9 cellular contexts compared by ENCODE assay signal in the genomic region with DNA sequence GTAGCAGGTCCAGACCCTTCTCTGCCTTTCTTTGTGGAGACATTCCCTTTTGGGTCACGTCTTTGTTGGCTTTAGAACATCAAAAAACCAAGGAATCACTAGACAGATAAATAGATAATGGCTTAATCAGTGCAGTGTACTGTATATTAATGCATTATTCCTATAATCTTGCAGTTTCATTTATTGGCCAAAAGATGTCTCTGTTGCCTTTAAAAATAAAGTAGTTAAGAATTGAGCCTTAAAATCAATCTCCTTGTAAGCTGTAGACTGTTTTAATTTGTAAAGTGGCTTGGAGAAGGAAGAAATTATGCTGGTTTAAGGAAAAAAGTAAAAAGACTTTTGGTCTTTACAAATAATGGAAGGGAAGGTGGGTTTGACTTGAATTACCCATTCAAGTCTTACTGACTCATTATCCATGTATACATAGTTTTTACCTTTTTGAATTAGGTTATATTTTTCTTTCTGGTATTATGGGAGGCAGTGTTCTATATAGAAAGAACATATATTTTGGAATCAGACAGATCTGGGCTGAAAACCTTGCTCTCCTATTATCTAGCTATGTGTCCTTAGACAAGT.
DNase-seq lines count a peak whose midpoint lies in the region; ATAC-seq and TF ChIP-seq lines count a peak whose summit lies in the region.
"Had no signal": no experiment of that assay in that cellular context is flagged by ENCODE, and none has a peak within 500 bp of the region (broad histone marks: within the 10 kb centered on the region; RNA-seq: fewer than 3 reads in every experiment).

No MANE protein-coding gene starts in this region.

- no peak for TF ChIP-seq CTCF in Calu3 (IDR thresholded peaks at IDR 0.05; ENCODE audit: unreplicated experiment)

- BruUV-seq in Calu3 (replicated peaks; lab: Mats Ljungman, UMichigan) = no TSS peak

- no peaks in the 10 kb centered on the region for H3K9me3 Mint-ChIP-seq in CD4-positive, CD25-positive, alpha-beta regulatory T cell
- no peaks in the 10 kb centered on the region for H3K9me3 Mint-ChIP-seq in Calu3 (ENCODE audit: low read depth, unreplicated experiment)
- H3K9me3 Mint-ChIP-seq: central memory CD8-positive, alpha-beta T cell had no signal

- TF ChIP-seq EP300 in Ishikawa (IDR thresholded peaks at IDR 0.05; ENCODE audit: borderline replicate concordance) = no peak

- H3K36me3 ChIP-seq in CD4-positive, CD25-positive, alpha-beta regulatory T cell (ENCODE audit: control insufficient read depth, insufficient read depth, low read length) = peaks cover 88% of the 10 kb centered on the region
- H3K36me3 ChIP-seq in adipocyte (ENCODE audit: control insufficient read depth, insufficient read depth, low read length, severe bottlenecking) = peaks cover 49% of the 10 kb centered on the region

- CTCF ChIA-PET in Calu3 (lab: Charles Lee) = interaction anchor here (0.7 to 1.5 kb wide), 4 partner anchors 227 to 345 kb away, joined by 3 to 9 read pairs (median 4); no protein-coding TSS in a partner anchor

- no peak overlapping the region for H3K4me3 Mint-ChIP-seq in CD4-positive, CD25-positive, alpha-beta regulatory T cell
- no peak overlapping the region for H3K4me3 Mint-ChIP-seq in Calu3 (ENCODE audit: low read depth, unreplicated experiment)
- H3K4me3 Mint-ChIP-seq: central memory CD8-positive, alpha-beta T cell had no signal

- no peaks in the 10 kb centered on the region for H3K4me1 ChIP-seq in CD4-positive, CD25-positive, alpha-beta regulatory T cell (ENCODE audit: control insufficient read depth, insufficient read depth, low read length, poor library complexity, severe bottlenecking)
- peaks cover 38% of the 10 kb centered on the region for H3K4me1 ChIP-seq in adipocyte (ENCODE audit: control insufficient read depth, insufficient read depth, low read length)

- peak in 2 of 3 donors; percentile 24 to 40 for DNase-seq in CD4-positive, CD25-positive, alpha-beta regulatory T cell
- DNase-seq in adipocyte (ENCODE audit: low read depth) = peak; percentile 77
- DNase-seq in left colon = no peak
- DNase-seq in Calu3 = no peak
- DNase-seq in epidermal melanocyte (ENCODE audit: insufficient read length, low spot score) = no peak
- DNase-seq in activated naive CD4-positive, alpha-beta T cell (lab: John Stamatoyannopoulos, UW) = no peak

- H3K9ac ChIP-seq in adipocyte (ENCODE audit: low read length) = peak overlapping the region; percentile 88

- ATAC-seq in CD4-positive, CD25-positive, alpha-beta regulatory T cell (ENCODE audit: low read depth in 2 of 2) = no peak
- peak; percentile 56 for ATAC-seq in left colon
- ATAC-seq in GM21737 (IDR thresholded peaks at IDR 0.05; ENCODE audit: unreplicated experiment) = no peak

- H3K4me1 Mint-ChIP-seq in CD4-positive, CD25-positive, alpha-beta regulatory T cell = peaks cover 0 to 5% (median 4%) of the 10 kb centered on the region in 4 donors
- no peaks in the 10 kb centered on the region for H3K4me1 Mint-ChIP-seq in Calu3 (ENCODE audit: low read depth, unreplicated experiment)

- peaks cover 62% of the 10 kb centered on the region for H3K36me3 Mint-ChIP-seq in CD4-positive, CD25-positive, alpha-beta regulatory T cell
- peaks cover 6% of the 10 kb centered on the region for H3K36me3 Mint-ChIP-seq in Calu3 (ENCODE audit: insufficient read depth, unreplicated experiment)

- no peak overlapping the region for H3K4me3 ChIP-seq in CD4-positive, CD25-positive, alpha-beta regulatory T cell (ENCODE audit: low read depth, low read length)
- H3K4me3 ChIP-seq in adipocyte (ENCODE audit: low read length) = no peak overlapping the region

- no peaks in the 10 kb centered on the region for H3K9me3 ChIP-seq in CD4-positive, CD25-positive, alpha-beta regulatory T cell (ENCODE audit: control insufficient read depth in 2 of 2, low read length in 2 of 2)
- no peaks in the 10 kb centered on the region for H3K9me3 ChIP-seq in adipocyte (ENCODE audit: control insufficient read depth, low read length)

- intact Hi-C loops in left colon (cut with DNase I, micrococcal nuclease) (loop anchor here (5.0 to 10.0 kb wide), 3 partner anchors 310 to 343 kb away; no protein-coding TSS in a partner anchor), Calu3 (cut with micrococcal nuclease; ENCODE audit: unreplicated experiment) (loop anchor here (1.0 to 10.0 kb wide), 4 partner anchors 123 to 345 kb away; no protein-coding TSS in a partner anchor)

- TF ChIP-seq RAD21 in Ishikawa (IDR thresholded peaks at IDR 0.05; ENCODE audit: low read depth) = peak; percentile 54

- no peak overlapping the region for H3K27ac ChIP-seq in CD4-positive, CD25-positive, alpha-beta regulatory T cell (ENCODE audit: insufficient read depth, low read length, poor library complexity, severe bottlenecking)

- no peaks in the 10 kb centered on the region for H3K27me3 ChIP-seq in CD4-positive, CD25-positive, alpha-beta regulatory T cell (ENCODE audit: control insufficient read depth, insufficient read depth, low read length)
- H3K27me3 ChIP-seq in adipocyte (replicated peaks; ENCODE audit: control insufficient read depth, insufficient read depth, low read length) = no peaks in the 10 kb centered on the region

- H3K27me3 Mint-ChIP-seq in CD4-positive, CD25-positive, alpha-beta regulatory T cell = no peaks in the 10 kb centered on the region
- H3K27me3 Mint-ChIP-seq in Calu3 (ENCODE audit: unreplicated experiment) = no peaks in the 10 kb centered on the region
- H3K27me3 Mint-ChIP-seq: central memory CD8-positive, alpha-beta T cell had no signal

- no peak overlapping the region for H3K27ac Mint-ChIP-seq in CD4-positive, CD25-positive, alpha-beta regulatory T cell
- no peak overlapping the region for H3K27ac Mint-ChIP-seq in Calu3 (ENCODE audit: unreplicated experiment)

TF ChIP-seq in Ishikawa, 13 proteins besides CTCF, POLR2A, EP300 and RAD21:
- TF ChIP-seq MAX (IDR thresholded peaks at IDR 0.05) = no peak
- no peak for TF ChIP-seq FOXM1 (IDR thresholded peaks at IDR 0.05; ENCODE audit: borderline replicate concordance, low read depth)
- no peak for TF ChIP-seq TEAD4 (IDR thresholded peaks at IDR 0.05)
- TF ChIP-seq TCF12 (IDR thresholded peaks at IDR 0.05; ENCODE audit: low read depth) = no peak
- no peak for TF ChIP-seq CREB1 (IDR thresholded peaks at IDR 0.05; ENCODE audit: low read depth)
- no peak for TF ChIP-seq CEBPB (IDR thresholded peaks at IDR 0.05)
- TF ChIP-seq YY1 (IDR thresholded peaks at IDR 0.05; ENCODE audit: low read depth) = no peak
- no peak for TF ChIP-seq NFIC (IDR thresholded peaks at IDR 0.05)
- TF ChIP-seq, protein P1, sequence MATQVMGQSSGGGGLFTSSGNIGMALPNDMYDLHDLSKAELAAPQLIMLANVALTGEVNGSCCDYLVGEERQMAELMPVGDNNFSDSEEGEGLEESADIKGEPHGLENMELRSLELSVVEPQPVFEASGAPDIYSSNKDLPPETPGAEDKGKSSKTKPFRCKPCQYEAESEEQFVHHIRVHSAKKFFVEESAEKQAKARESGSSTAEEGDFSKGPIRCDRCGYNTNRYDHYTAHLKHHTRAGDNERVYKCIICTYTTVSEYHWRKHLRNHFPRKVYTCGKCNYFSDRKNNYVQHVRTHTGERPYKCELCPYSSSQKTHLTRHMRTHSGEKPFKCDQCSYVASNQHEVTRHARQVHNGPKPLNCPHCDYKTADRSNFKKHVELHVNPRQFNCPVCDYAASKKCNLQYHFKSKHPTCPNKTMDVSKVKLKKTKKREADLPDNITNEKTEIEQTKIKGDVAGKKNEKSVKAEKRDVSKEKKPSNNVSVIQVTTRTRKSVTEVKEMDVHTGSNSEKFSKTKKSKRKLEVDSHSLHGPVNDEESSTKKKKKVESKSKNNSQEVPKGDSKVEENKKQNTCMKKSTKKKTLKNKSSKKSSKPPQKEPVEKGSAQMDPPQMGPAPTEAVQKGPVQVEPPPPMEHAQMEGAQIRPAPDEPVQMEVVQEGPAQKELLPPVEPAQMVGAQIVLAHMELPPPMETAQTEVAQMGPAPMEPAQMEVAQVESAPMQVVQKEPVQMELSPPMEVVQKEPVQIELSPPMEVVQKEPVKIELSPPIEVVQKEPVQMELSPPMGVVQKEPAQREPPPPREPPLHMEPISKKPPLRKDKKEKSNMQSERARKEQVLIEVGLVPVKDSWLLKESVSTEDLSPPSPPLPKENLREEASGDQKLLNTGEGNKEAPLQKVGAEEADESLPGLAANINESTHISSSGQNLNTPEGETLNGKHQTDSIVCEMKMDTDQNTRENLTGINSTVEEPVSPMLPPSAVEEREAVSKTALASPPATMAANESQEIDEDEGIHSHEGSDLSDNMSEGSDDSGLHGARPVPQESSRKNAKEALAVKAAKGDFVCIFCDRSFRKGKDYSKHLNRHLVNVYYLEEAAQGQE (IDR thresholded peaks at IDR 0.05; ENCODE audit: low read depth) = no peak
- no peak for TF ChIP-seq TAF1 (IDR thresholded peaks at IDR 0.05; ENCODE audit: low read depth)
- TF ChIP-seq, protein P2, sequence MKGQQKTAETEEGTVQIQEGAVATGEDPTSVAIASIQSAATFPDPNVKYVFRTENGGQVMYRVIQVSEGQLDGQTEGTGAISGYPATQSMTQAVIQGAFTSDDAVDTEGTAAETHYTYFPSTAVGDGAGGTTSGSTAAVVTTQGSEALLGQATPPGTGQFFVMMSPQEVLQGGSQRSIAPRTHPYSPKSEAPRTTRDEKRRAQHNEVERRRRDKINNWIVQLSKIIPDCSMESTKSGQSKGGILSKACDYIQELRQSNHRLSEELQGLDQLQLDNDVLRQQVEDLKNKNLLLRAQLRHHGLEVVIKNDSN (IDR thresholded peaks at IDR 0.05) = no peak
- TF ChIP-seq EGR1 (IDR thresholded peaks at IDR 0.05) = no peak
- no peak for TF ChIP-seq ZBTB7A (IDR thresholded peaks at IDR 0.05; ENCODE audit: low read depth)

Comparison
In these comparisons a context has a peak if more than half of its experiments do, and no peak if none do; other contexts are left out.
1. DNase-seq: peak in CD4-positive, CD25-positive, alpha-beta regulatory T cell (2 of 3) and adipocyte (single experiment); none in left colon (0 of 2), Calu3 (single experiment), epidermal melanocyte (single experiment) and activated naive CD4-positive, alpha-beta T cell (0 of 4).